Comparison of ENCODE assay signal across 19 cellular contexts in genomic region chr19:7788178-7788932, GRCh38. TPM values are rescaled to one million over a fixed set of nuclear protein-coding genes. Genes with fewer than 3 reads are reported as not detected.
DNase-seq lines count a peak whose midpoint lies in the region; ATAC-seq and TF ChIP-seq lines count a peak whose summit lies in the region.
"Had no signal": no experiment of that assay in that cellular context is flagged by ENCODE, and none has a peak within 500 bp of the region (broad histone marks: within the 10 kb centered on the region; RNA-seq: fewer than 3 reads in every experiment).

No MANE protein-coding gene starts in this region.

- H3K27me3 ChIP-seq in SK-N-SH (ENCODE audit: insufficient read depth) (peaks cover 61% of the 10 kb centered on the region), right lobe of liver (no peaks in the 10 kb centered on the region), tibial nerve (peaks cover 0 to 45% of the 10 kb centered on the region in 2 donors)

- H2AFZ ChIP-seq in SK-N-SH (ENCODE audit: low read depth): no peak overlapping the region

- no peaks in the 10 kb centered on the region for H3K4me1 ChIP-seq in SK-N-SH (ENCODE audit: control insufficient read depth in 1 of 2, insufficient read depth in 2 of 2, low read depth in 1 of 2, low read length in 1 of 2)
- no peaks in the 10 kb centered on the region for H3K4me1 ChIP-seq in right lobe of liver
- peaks cover 0 to 9% (median 0%) of the 10 kb centered on the region in 4 donors for H3K4me1 ChIP-seq in tibial nerve

- TF ChIP-seq CTCF in SK-N-SH (IDR thresholded peaks at IDR 0.05): no peak
- no peak for TF ChIP-seq CTCF in right lobe of liver (IDR thresholded peaks at IDR 0.05)
- no peak for TF ChIP-seq CTCF in tibial nerve (IDR thresholded peaks at IDR 0.05)

- peak overlapping the region; percentile 86 for H3K4me3 Mint-ChIP-seq in dendritic cell treated with granulocyte-macrophage colony-stimulating factor and Interleukin-4, amounts not matched to agents 40 ng/mL and 50 ng/mL, for 4 days
- H3K4me3 Mint-ChIP-seq in stimulated activated memory B cell treated with anti-CD40 and anti-IgM and Interleukin-4, amounts not matched to agents 10 μg/mL and 1 μg/mL and 100 μg/mL, for 72 hours: peak overlapping the region; percentile 39
- H3K4me3 Mint-ChIP-seq: activated CD4-positive, alpha-beta T cell treated with anti-CD3 and anti-CD28 coated beads, Interleukin-2, amount 10 ng/mL, durations not matched to agents 24 days and 14 days; natural killer cell treated with Interleukin-12 subunit alpha and Interleukin-12 subunit beta and Interleukin-15 and Interleukin-18, amount 100 ng/mL, for 72 hours had no signal

- H3K27ac ChIP-seq in SK-N-SH (ENCODE audit: low read depth in 2 of 2, low read length in 1 of 2) (no peak overlapping the region), right lobe of liver (no peak overlapping the region), tibial nerve (no peak overlapping the region)

- ATAC-seq in SK-N-SH treated with all-trans-retinoic acid at 6 μM for 48 hours: peak; percentile 27; the same call in 1 of the 3 replicates
- ATAC-seq in right lobe of liver: peak; percentile 12 to 33 (median 32)
- no peak for ATAC-seq in stimulated activated memory B cell treated with anti-CD40 and anti-IgM and Interleukin-4, amounts not matched to agents 10 μg/mL and 1 μg/mL and 100 μg/mL, for 72 hours
- ATAC-seq: activated T-helper 17 cell treated with anti-CD3 and anti-CD28 coated beads, Interleukin-2, amount 50 U/mL, for 72 hours had no signal

- TF ChIP-seq POLR2A in right lobe of liver (IDR thresholded peaks at IDR 0.05) (no peak), tibial nerve (IDR thresholded peaks at IDR 0.05) (no peak)

- no peaks in the 10 kb centered on the region for H3K79me2 ChIP-seq in SK-N-SH (ENCODE audit: insufficient read depth)

- H3K9me2 ChIP-seq in SK-N-SH: no peaks in the 10 kb centered on the region

- CTCF ChIA-PET in SK-N-SH (lab: Yijun Ruan, JAX): interaction anchor here (1.5 to 2.9 kb wide), 3 partner anchors 11 to 220 kb away, joined by 4 to 11 read pairs (median 8); no protein-coding TSS in a partner anchor

- H3F3A ChIP-seq in SK-N-SH (replicated peaks; ENCODE audit: insufficient read depth): no peaks in the 10 kb centered on the region

- DNase-seq in SK-N-SH (no peak), right lobe of liver (peak in 1 of 3 donors; percentile 52), NCI-H1092 treated with DMSO at 0.1 percent for 48 hours (lab: John Stamatoyannopoulos, UW) (no peak), tibial nerve (ENCODE audit: low spot score in 2 of 2) (no peak), SIG-M5 treated with dmso at 0.1 percent for 504 hours (lab: John Stamatoyannopoulos, UW; ENCODE audit: unreplicated experiment) (no peak)
- DNase-seq: activated CD4-positive, alpha-beta T cell treated with anti-CD3 and anti-CD28 coated beads, Interleukin-2, amount 10 ng/mL, durations not matched to agents 24 days and 14 days; effector CD8-positive, alpha-beta T cell; KBM-7; kidney glomerular epithelial cell; NCI-H146; NCI-H526 treated with DMSO at 0.1 percent for 48 hours; stimulated activated naive CD4-positive, alpha-beta T cell treated with Interleukin-2 at 50 U/mL for 16 hours had no signal

- WGBS in SK-N-SH (ENCODE audit: low lambda C conversion rate): 2% methylated on average over 10 of the region's 67 CpGs
- 3% methylated on average over 7 of the region's 67 CpGs for WGBS in right lobe of liver (ENCODE audit: insufficient coverage, low coverage, low lambda C conversion rate, missing lambda C conversion rate)
- WGBS in tibial nerve, 2 donors: 1 to 3% methylated on average over 7 to 18 of the region's 67 CpGs

- POLR2A ChIA-PET in SK-N-SH (lab: Yijun Ruan, JAX): no interaction called here

- TF ChIP-seq EP300 in SK-N-SH (IDR thresholded peaks at IDR 0.05; ENCODE audit: borderline replicate concordance in 1 of 2, low read depth in 1 of 2, low read length in 1 of 2): no peak
- no peak for TF ChIP-seq EP300 in tibial nerve (IDR thresholded peaks at IDR 0.05)

- no peak overlapping the region for H3K9ac ChIP-seq in SK-N-SH

- no peaks in the 10 kb centered on the region for H4K20me1 ChIP-seq in SK-N-SH (ENCODE audit: insufficient read depth)

- H3K9me3 ChIP-seq in SK-N-SH (no peaks in the 10 kb centered on the region), right lobe of liver (no peaks in the 10 kb centered on the region), tibial nerve (peaks cover 0 to 32% (median 0%) of the 10 kb centered on the region in 4 donors)

- H3K27ac Mint-ChIP-seq in dendritic cell treated with granulocyte-macrophage colony-stimulating factor and Interleukin-4, amounts not matched to agents 40 ng/mL and 50 ng/mL, for 4 days: peak overlapping the region; percentile 89
- no peak overlapping the region for H3K27ac Mint-ChIP-seq in stimulated activated memory B cell treated with anti-CD40 and anti-IgM and Interleukin-4, amounts not matched to agents 10 μg/mL and 1 μg/mL and 100 μg/mL, for 72 hours
- H3K27ac Mint-ChIP-seq: activated CD4-positive, alpha-beta T cell treated with anti-CD3 and anti-CD28 coated beads, Interleukin-2, amount 10 ng/mL, durations not matched to agents 24 days and 14 days; activated T-helper 17 cell treated with anti-CD3 and anti-CD28 coated beads, Interleukin-2, amount 50 U/mL, for 72 hours; CD8-positive, alpha-beta memory T cell; natural killer cell treated with Interleukin-12 subunit alpha and Interleukin-12 subunit beta and Interleukin-15 and Interleukin-18, amount 100 ng/mL, for 72 hours had no signal

- H3K36me3 ChIP-seq in SK-N-SH (replicated peaks in 1 of 2; ENCODE audit: control insufficient read depth in 1 of 2, insufficient read depth in 2 of 2, low read length in 1 of 2): no peaks in the 10 kb centered on the region
- H3K36me3 ChIP-seq in right lobe of liver: no peaks in the 10 kb centered on the region
- no peaks in the 10 kb centered on the region for H3K36me3 ChIP-seq in tibial nerve

- no peak for TF ChIP-seq RAD21 in SK-N-SH (IDR thresholded peaks at IDR 0.05; ENCODE audit: low read length)

- H3K4me2 ChIP-seq in SK-N-SH: no peak overlapping the region

- intact Hi-C loops in dendritic cell treated with granulocyte-macrophage colony-stimulating factor and Interleukin-4, amounts not matched to agents 40 ng/mL and 50 ng/mL, for 4 days (cut with micrococcal nuclease): no loop called here
- intact Hi-C loops in right lobe of liver (cut with DNase I): no loop called here

- peaks cover 52% of the 10 kb centered on the region for H3K27me3 Mint-ChIP-seq in dendritic cell treated with granulocyte-macrophage colony-stimulating factor and Interleukin-4, amounts not matched to agents 40 ng/mL and 50 ng/mL, for 4 days
- peaks cover 46% of the 10 kb centered on the region for H3K27me3 Mint-ChIP-seq in stimulated activated memory B cell treated with anti-CD40 and anti-IgM and Interleukin-4, amounts not matched to agents 10 μg/mL and 1 μg/mL and 100 μg/mL, for 72 hours

- peaks cover 17% of the 10 kb centered on the region for H3K36me3 Mint-ChIP-seq in dendritic cell treated with granulocyte-macrophage colony-stimulating factor and Interleukin-4, amounts not matched to agents 40 ng/mL and 50 ng/mL, for 4 days (ENCODE audit: low read depth)
- H3K36me3 Mint-ChIP-seq in stimulated activated memory B cell treated with anti-CD40 and anti-IgM and Interleukin-4, amounts not matched to agents 10 μg/mL and 1 μg/mL and 100 μg/mL, for 72 hours: no peaks in the 10 kb centered on the region

- H3K4me1 Mint-ChIP-seq in dendritic cell treated with granulocyte-macrophage colony-stimulating factor and Interleukin-4, amounts not matched to agents 40 ng/mL and 50 ng/mL, for 4 days (ENCODE audit: low read depth): peaks cover 58% of the 10 kb centered on the region
- peaks cover 18% of the 10 kb centered on the region for H3K4me1 Mint-ChIP-seq in stimulated activated memory B cell treated with anti-CD40 and anti-IgM and Interleukin-4, amounts not matched to agents 10 μg/mL and 1 μg/mL and 100 μg/mL, for 72 hours
- H3K4me1 Mint-ChIP-seq: activated T-helper 17 cell treated with anti-CD3 and anti-CD28 coated beads, Interleukin-2, amount 50 U/mL, for 72 hours had no signal

- peaks cover 2% of the 10 kb centered on the region for H3K9me3 Mint-ChIP-seq in dendritic cell treated with granulocyte-macrophage colony-stimulating factor and Interleukin-4, amounts not matched to agents 40 ng/mL and 50 ng/mL, for 4 days
- peaks cover 10% of the 10 kb centered on the region for H3K9me3 Mint-ChIP-seq in stimulated activated memory B cell treated with anti-CD40 and anti-IgM and Interleukin-4, amounts not matched to agents 10 μg/mL and 1 μg/mL and 100 μg/mL, for 72 hours
- H3K9me3 Mint-ChIP-seq: activated T-helper 17 cell treated with anti-CD3 and anti-CD28 coated beads, Interleukin-2, amount 50 U/mL, for 72 hours; natural killer cell treated with Interleukin-12 subunit alpha and Interleukin-12 subunit beta and Interleukin-15 and Interleukin-18, amount 100 ng/mL, for 72 hours had no signal

- no peak overlapping the region for H3K4me3 ChIP-seq in SK-N-SH (ENCODE audit: low read depth in 2 of 2, low read length in 1 of 2)
- no peak overlapping the region for H3K4me3 ChIP-seq in right lobe of liver
- peak overlapping the region in 1 of 4 donors; percentile 29 for H3K4me3 ChIP-seq in tibial nerve

TF ChIP-seq in SK-N-SH, 30 proteins besides CTCF, POLR2A, EP300 and RAD21 (continues in another document):
- no peak for TF ChIP-seq TEAD4 (IDR thresholded peaks at IDR 0.05; ENCODE audit: borderline replicate concordance, insufficient read depth)
- no peak for TF ChIP-seq FOXM1 (IDR thresholded peaks at IDR 0.05; ENCODE audit: low read depth)

RNA-seq across cellular contexts. Expression of gene CLEC4M, which starts 25.3 kb away (rescaled TPM):
- polyA plus RNA-seq in SK-N-SH (2012; rRNA removed): not detected in 2 replicates
- not detected in 2 replicates for polyA plus RNA-seq in SK-N-SH (2012; cell fraction: cytosol; rRNA removed)
- not detected in 2 replicates for polyA plus RNA-seq in SK-N-SH (2012; cell fraction: nucleus; rRNA removed)
- 10 to 100 TPM; 12.8 to 64.8 (median 20.8) TPM for total RNA-seq in right lobe of liver
- total RNA-seq in tibial nerve: 1 to 10 TPM in 1 of 4 donors, not detected in 3; 2.4 TPM
- total RNA-seq: activated CD4-positive, alpha-beta T cell treated with anti-CD3 and anti-CD28 coated beads, Interleukin-2, amount 10 ng/mL, durations not matched to agents 24 days and 14 days; activated T-helper 17 cell treated with anti-CD3 and anti-CD28 coated beads, Interleukin-2, amount 50 U/mL, for 72 hours; CD8-positive, alpha-beta memory T cell; fibroblast of villous mesenchyme; natural killer cell treated with Interleukin-12 subunit alpha and Interleukin-12 subunit beta and Interleukin-15 and Interleukin-18, amount 100 ng/mL, for 72 hours had no signal
- polyA plus RNA-seq: CD8-positive, alpha-beta memory T cell had no signal

RNA-seq across cellular contexts. Expression of gene CD209, which starts 41.0 kb away (rescaled TPM):
- not detected in 2 replicates for polyA plus RNA-seq in SK-N-SH (2012; rRNA removed)
- not detected in 2 replicates for polyA plus RNA-seq in SK-N-SH (2012; cell fraction: cytosol; rRNA removed)
- polyA plus RNA-seq in SK-N-SH (2012; cell fraction: nucleus; rRNA removed): 0.01 TPM in 1 of 2 replicates, not detected in the other
- total RNA-seq in right lobe of liver: 1 to 10 TPM in 4 of 6 experiments, under 1 TPM in 2; 0.42 to 6.7 (median 2.8) TPM
- 10 to 100 TPM in 1 of 4 donors, 1 to 10 TPM in 3; 2.6 to 12.6 (median 5.0) TPM for total RNA-seq in tibial nerve
- total RNA-seq: activated CD4-positive, alpha-beta T cell treated with anti-CD3 and anti-CD28 coated beads, Interleukin-2, amount 10 ng/mL, durations not matched to agents 24 days and 14 days; activated T-helper 17 cell treated with anti-CD3 and anti-CD28 coated beads, Interleukin-2, amount 50 U/mL, for 72 hours; fibroblast of villous mesenchyme; natural killer cell treated with Interleukin-12 subunit alpha and Interleukin-12 subunit beta and Interleukin-15 and Interleukin-18, amount 100 ng/mL, for 72 hours had no signal
- polyA plus RNA-seq: CD8-positive, alpha-beta memory T cell had no signal

RNA-seq across cellular contexts. Expression of gene EVI5L, which starts 41.7 kb away (rescaled TPM):
- 8.5 and 9.7 TPM in 2 replicates for polyA plus RNA-seq in SK-N-SH (2012; rRNA removed)
- 4.9 and 8.5 TPM in 2 replicates for polyA plus RNA-seq in SK-N-SH (2012; cell fraction: cytosol; rRNA removed)
- polyA plus RNA-seq in SK-N-SH (2012; cell fraction: nucleus; rRNA removed): 16.4 and 17.9 TPM in 2 replicates
- total RNA-seq in right lobe of liver: 1 to 10 TPM; 3.7 to 6.3 (median 4.9) TPM
- total RNA-seq in tibial nerve: 10 to 100 TPM; 14.4 to 30.3 (median 17.7) TPM

RNA-seq across cellular contexts. Expression of gene CLEC4G, which starts 56.4 kb away (rescaled TPM):
- polyA plus RNA-seq in SK-N-SH (2012; rRNA removed): not detected in 2 replicates
- not detected in 2 replicates for polyA plus RNA-seq in SK-N-SH (2012; cell fraction: cytosol; rRNA removed)
- not detected in 2 replicates for polyA plus RNA-seq in SK-N-SH (2012; cell fraction: nucleus; rRNA removed)
- total RNA-seq in right lobe of liver (10 to 100 TPM; 25.7 to 59.0 (median 38.2) TPM), tibial nerve (10 to 100 TPM in 1 of 4 donors, 1 to 10 TPM in 1, under 1 TPM in 1, not detected in 1; 0.59 to 16.5 (median 1.7) TPM)
- total RNA-seq: activated CD4-positive, alpha-beta T cell treated with anti-CD3 and anti-CD28 coated beads, Interleukin-2, amount 10 ng/mL, durations not matched to agents 24 days and 14 days; activated T-helper 17 cell treated with anti-CD3 and anti-CD28 coated beads, Interleukin-2, amount 50 U/mL, for 72 hours; CD8-positive, alpha-beta memory T cell; fibroblast of villous mesenchyme; natural killer cell treated with Interleukin-12 subunit alpha and Interleukin-12 subunit beta and Interleukin-15 and Interleukin-18, amount 100 ng/mL, for 72 hours had no signal
- polyA plus RNA-seq: CD8-positive, alpha-beta memory T cell had no signal

Comparison
In these comparisons a context has a peak if more than half of its experiments do, and no peak if none do; other contexts are left out.
1. RNA of gene CLEC4M, which starts 25.3 kb away (total RNA-seq): 12.8 to 64.8 TPM in right lobe of liver; 2.4 TPM in tibial nerve; every median in the first group is over 4 times any median in the second.